In genomic region chr3:111598139-111598538, GRCh38 we compare ENCODE assay signal across 14 cellular contexts. TPM values are rescaled to one million over a fixed set of nuclear protein-coding genes. Genes with fewer than 3 reads are reported as not detected.
DNase-seq lines count a peak whose midpoint lies in the region; ATAC-seq and TF ChIP-seq lines count a peak whose summit lies in the region.
"Had no signal": no experiment of that assay in that cellular context is flagged by ENCODE, and none has a peak within 500 bp of the region (broad histone marks: within the 10 kb centered on the region; RNA-seq: fewer than 3 reads in every experiment).

No MANE protein-coding gene starts in this region.

- no peaks in the 10 kb centered on the region for H3K9me3 ChIP-seq in BE2C
- H3K9me3 ChIP-seq: Peyer's patch had no signal

- peaks cover 59% of the 10 kb centered on the region for H3K4me1 Mint-ChIP-seq in activated CD4-positive, alpha-beta T cell treated with anti-CD3 and anti-CD28 coated beads, Interleukin-2, amount 10 ng/mL, durations not matched to agents 24 days and 14 days
- peaks cover 89% of the 10 kb centered on the region for H3K4me1 Mint-ChIP-seq in stimulated activated naive CD8-positive, alpha-beta T cell treated with anti-CD3 and anti-CD28 coated beads, Interleukin-15, Interleukin-2, amounts not matched to agents 100 ng/mL and 50 ng/mL, for 24 hours (ENCODE audit: low read depth)
- H3K4me1 Mint-ChIP-seq in immature natural killer cell = peaks cover 6 to 28% of the 10 kb centered on the region in 2 donors

- H3K36me3 ChIP-seq in BE2C = no peaks in the 10 kb centered on the region
- H3K36me3 ChIP-seq: Peyer's patch had no signal

- H3K4me1 ChIP-seq in BE2C = no peaks in the 10 kb centered on the region
- H3K4me1 ChIP-seq: Peyer's patch had no signal

- H3K9me3 Mint-ChIP-seq in activated CD4-positive, alpha-beta T cell treated with anti-CD3 and anti-CD28 coated beads, Interleukin-2, amount 10 ng/mL, durations not matched to agents 24 days and 14 days = no peaks in the 10 kb centered on the region
- H3K9me3 Mint-ChIP-seq in stimulated activated naive CD8-positive, alpha-beta T cell treated with anti-CD3 and anti-CD28 coated beads, Interleukin-15, Interleukin-2, amounts not matched to agents 100 ng/mL and 50 ng/mL, for 24 hours = no peaks in the 10 kb centered on the region
- H3K9me3 Mint-ChIP-seq in immature natural killer cell = no peaks in the 10 kb centered on the region

- H3K27me3 ChIP-seq in BE2C = peaks cover 6% of the 10 kb centered on the region; the same call in 1 of the 2 replicates
- H3K27me3 ChIP-seq: Peyer's patch had no signal

- H3K4me3 Mint-ChIP-seq in activated CD4-positive, alpha-beta T cell treated with anti-CD3 and anti-CD28 coated beads, Interleukin-2, amount 10 ng/mL, durations not matched to agents 24 days and 14 days = peak overlapping the region; percentile 34
- H3K4me3 Mint-ChIP-seq in stimulated activated naive CD8-positive, alpha-beta T cell treated with anti-CD3 and anti-CD28 coated beads, Interleukin-15, Interleukin-2, amounts not matched to agents 100 ng/mL and 50 ng/mL, for 24 hours = peak overlapping the region; percentile 98
- H3K4me3 Mint-ChIP-seq in immature natural killer cell = no peak overlapping the region

- H3K4me3 ChIP-seq in BE2C (ENCODE audit: low read depth, low read length) = no peak overlapping the region
- H3K4me3 ChIP-seq: K562, Peyer's patch had no signal

- TF ChIP-seq CTCF in BE2C (IDR thresholded peaks at IDR 0.05; ENCODE audit: low read depth, low read length) = no peak

- H3K27me3 Mint-ChIP-seq in activated CD4-positive, alpha-beta T cell treated with anti-CD3 and anti-CD28 coated beads, Interleukin-2, amount 10 ng/mL, durations not matched to agents 24 days and 14 days = no peaks in the 10 kb centered on the region
- H3K27me3 Mint-ChIP-seq in stimulated activated naive CD8-positive, alpha-beta T cell treated with anti-CD3 and anti-CD28 coated beads, Interleukin-15, Interleukin-2, amounts not matched to agents 100 ng/mL and 50 ng/mL, for 24 hours = no peaks in the 10 kb centered on the region
- H3K27me3 Mint-ChIP-seq in immature natural killer cell (ENCODE audit: low read depth in 3 of 3) = no peaks in the 10 kb centered on the region

- H3K27ac Mint-ChIP-seq in activated CD4-positive, alpha-beta T cell treated with anti-CD3 and anti-CD28 coated beads, Interleukin-2, amount 10 ng/mL, durations not matched to agents 24 days and 14 days = peak overlapping the region; percentile 83
- peak overlapping the region; percentile 99 for H3K27ac Mint-ChIP-seq in stimulated activated naive CD8-positive, alpha-beta T cell treated with anti-CD3 and anti-CD28 coated beads, Interleukin-15, Interleukin-2, amounts not matched to agents 100 ng/mL and 50 ng/mL, for 24 hours
- H3K27ac Mint-ChIP-seq in immature natural killer cell = peak overlapping the region in 5 of 6 donors; percentile 12 to 60 (median 33)

- no peak for ATAC-seq in stimulated activated naive CD8-positive, alpha-beta T cell treated with anti-CD3 and anti-CD28 coated beads, Interleukin-15, Interleukin-2, amounts not matched to agents 100 U/mL and 50 U/mL, for 24 hours
- no peak for ATAC-seq in HG03432 (IDR thresholded peaks at IDR 0.05; ENCODE audit: unreplicated experiment)
- ATAC-seq in HG03159 (IDR thresholded peaks at IDR 0.05; ENCODE audit: unreplicated experiment) = no peak
- ATAC-seq: K562 had no signal

- peaks cover 60% of the 10 kb centered on the region for H3K36me3 Mint-ChIP-seq in activated CD4-positive, alpha-beta T cell treated with anti-CD3 and anti-CD28 coated beads, Interleukin-2, amount 10 ng/mL, durations not matched to agents 24 days and 14 days (ENCODE audit: low read depth)
- H3K36me3 Mint-ChIP-seq in stimulated activated naive CD8-positive, alpha-beta T cell treated with anti-CD3 and anti-CD28 coated beads, Interleukin-15, Interleukin-2, amounts not matched to agents 100 ng/mL and 50 ng/mL, for 24 hours (ENCODE audit: low read depth) = peaks cover 61% of the 10 kb centered on the region
- H3K36me3 Mint-ChIP-seq in immature natural killer cell = peaks cover 36 to 62% (median 39%) of the 10 kb centered on the region in 3 donors

- DNase-seq in activated CD4-positive, alpha-beta T cell treated with anti-CD3 and anti-CD28 coated beads, Interleukin-2, amount 10 ng/mL, durations not matched to agents 24 days and 14 days = no peak
- no peak for DNase-seq in activated CD4-positive, alpha-beta T cell treated with anti-CD3 and anti-CD28 coated beads, Interleukin-2, amount 50 U/mL, for 4 hours
- DNase-seq in stimulated activated naive CD8-positive, alpha-beta T cell treated with anti-CD3 and anti-CD28 coated beads, Interleukin-15, Interleukin-2, amounts not matched to agents 100 U/mL and 50 U/mL, for 24 hours = no peak
- no peak for DNase-seq in immature natural killer cell
- DNase-seq in BE2C = no peak
- DNase-seq: GOT3, NCI-H1436 treated with DMSO at 0.1 percent for 48 hours, NCI-H2081, NCI-H524, Peyer's patch had no signal

- intact Hi-C loops in activated CD4-positive, alpha-beta T cell treated with anti-CD3 and anti-CD28 coated beads, Interleukin-2, amount 10 ng/mL, durations not matched to agents 24 days and 14 days (cut with micrococcal nuclease) = loop anchor here (5.0 kb wide), 1 partner anchor 361 kb away; no protein-coding TSS in a partner anchor

RNA-seq across cellular contexts. Expression of gene ZBED2, which starts 3.0 kb away (rescaled TPM):
- total RNA-seq in activated CD4-positive, alpha-beta T cell treated with anti-CD3 and anti-CD28 coated beads, Interleukin-2, amount 10 ng/mL, durations not matched to agents 24 days and 14 days = 587 and 596 TPM in 2 replicates
- polyA plus RNA-seq in immature natural killer cell = under 1 TPM in 1 of 3 donors, not detected in 2; 0.50 TPM
- polyA plus RNA-seq in BE2C (2012; ENCODE audit: insufficient read depth, insufficient read length, low read depth) = not detected
- total RNA-seq: Peyer's patch had no signal
- polyA plus RNA-seq: K562 had no signal

RNA-seq across cellular contexts. Expression of gene CD96, which starts 56.1 kb away (rescaled TPM):
- 50.5 and 60.5 TPM in 2 replicates for total RNA-seq in activated CD4-positive, alpha-beta T cell treated with anti-CD3 and anti-CD28 coated beads, Interleukin-2, amount 10 ng/mL, durations not matched to agents 24 days and 14 days
- polyA plus RNA-seq in immature natural killer cell = 100 to 1,000 TPM; 206 to 251 (median 217) TPM
- polyA plus RNA-seq in BE2C (2012; ENCODE audit: insufficient read depth, insufficient read length, low read depth) = 1.8 TPM

Comparison
In these comparisons a context has a peak if more than half of its experiments do, and no peak if none do; other contexts are left out.
1. H3K27ac Mint-ChIP-seq: peak in every context shown above with its lines; median percentile 99 in stimulated activated naive CD8-positive, alpha-beta T cell treated with anti-CD3 and anti-CD28 coated beads, Interleukin-15, Interleukin-2, amounts not matched to agents 100 ng/mL and 50 ng/mL, for 24 hours; 83 in activated CD4-positive, alpha-beta T cell treated with anti-CD3 and anti-CD28 coated beads, Interleukin-2, amount 10 ng/mL, durations not matched to agents 24 days and 14 days; 33 in immature natural killer cell.
2. H3K4me3 Mint-ChIP-seq: peak in activated CD4-positive, alpha-beta T cell treated with anti-CD3 and anti-CD28 coated beads, Interleukin-2, amount 10 ng/mL, durations not matched to agents 24 days and 14 days (single experiment) and stimulated activated naive CD8-positive, alpha-beta T cell treated with anti-CD3 and anti-CD28 coated beads, Interleukin-15, Interleukin-2, amounts not matched to agents 100 ng/mL and 50 ng/mL, for 24 hours (single experiment); none in immature natural killer cell (0 of 5).